21 cellular contexts compared by ENCODE assay signal in the genomic region with DNA sequence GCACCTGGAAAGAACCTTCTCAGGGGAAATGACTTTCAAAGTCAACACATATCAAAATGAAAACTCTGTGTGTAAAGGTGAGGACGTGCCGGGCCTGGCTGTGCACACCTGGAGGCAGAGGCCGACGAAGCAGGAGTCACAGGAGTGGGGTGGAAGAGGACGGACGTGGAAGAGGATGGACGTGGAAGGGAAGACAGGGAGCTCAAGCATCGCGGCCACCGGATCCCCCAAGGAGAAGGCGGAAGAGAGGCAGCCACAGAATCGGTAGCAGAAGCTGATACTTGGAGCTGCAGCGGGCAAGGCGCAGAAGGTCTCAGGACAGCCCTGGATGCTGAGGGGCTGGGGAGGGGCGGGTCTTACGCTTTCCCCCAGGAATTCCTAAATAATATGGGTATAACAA.
DNase-seq lines count a peak whose midpoint lies in the region; ATAC-seq and TF ChIP-seq lines count a peak whose summit lies in the region.
"Had no signal": no experiment of that assay in that cellular context is flagged by ENCODE, and none has a peak within 500 bp of the region (broad histone marks: within the 10 kb centered on the region; RNA-seq: fewer than 3 reads in every experiment).

No MANE protein-coding gene starts in this region.

- 77 to 87% (median 79%) methylated on average over 16 of the region's 16 CpGs for WGBS in adrenal gland, 4 donors
- WGBS in testis, 2 donors = 88 to 92% methylated on average over 16 of the region's 16 CpGs

- H3K9me3 Mint-ChIP-seq in activated CD8-positive, alpha-beta memory T cell treated with anti-CD3 and anti-CD28 coated beads, Interleukin-2, amount 10 ng/mL, durations not matched to agents 7 days and 5 days (ENCODE audit: low read depth) = no peaks in the 10 kb centered on the region
- H3K9me3 Mint-ChIP-seq in mesothelial cell of epicardium = no peaks in the 10 kb centered on the region
- no peaks in the 10 kb centered on the region for H3K9me3 Mint-ChIP-seq in activated T-helper 2 cell treated with anti-CD3 and anti-CD28 coated beads, Interferon-gamma antibody, Interleukin-2, Interleukin-4, amounts not matched to agents 10 μg/mL and 5 μg/mL and 100 μg/mL, durations not matched to agents 14 hours and 24 hours and 36 hours
- H3K9me3 Mint-ChIP-seq: activated CD4-positive, alpha-beta memory T cell treated with anti-CD3 and anti-CD28 coated beads, Interleukin-2, amount 10 ng/mL, durations not matched to agents 7 days and 5 days; activated naive CD8-positive, alpha-beta T cell treated with anti-CD3 and anti-CD28 coated beads, Interleukin-2, amount 50 U/mL, for 24 hours; activated T-helper 1 cell treated with anti-CD3 and anti-CD28 coated beads, Interleukin-12 subunit alpha, Interleukin-12 subunit beta, Interleukin-2, Interleukin-4 antibody, amounts not matched to agents 30 ng/mL and 10 ng/mL and 1 ng/mL, durations not matched to agents 14 hours and 24 hours and 36 hours; dendritic cell treated with granulocyte-macrophage colony-stimulating factor and Interleukin-4, amounts not matched to agents 40 ng/mL and 50 ng/mL, for 4 days; T-helper 1 cell treated with Interleukin-12 subunit alpha and Interleukin-12 subunit beta and Interleukin-4 antibody, amounts not matched to agents 30 μg/mL and 1 μg/mL, for 36 hours; WTC11 had no signal

- H3K36me3 ChIP-seq in adrenal gland (replicated peaks in 1 of 2) (no peaks in the 10 kb centered on the region), testis (ENCODE audit: low read depth, missing control alignments) (no peaks in the 10 kb centered on the region)
- H3K36me3 ChIP-seq: brain microvascular endothelial cell, neutrophil, thoracic aorta had no signal

- H3K4me3 ChIP-seq in adrenal gland (no peak overlapping the region), testis (no peak overlapping the region)
- H3K4me3 ChIP-seq: thoracic aorta had no signal

- no peak overlapping the region for H3K27ac Mint-ChIP-seq in activated CD8-positive, alpha-beta memory T cell treated with anti-CD3 and anti-CD28 coated beads, Interleukin-2, amount 10 ng/mL, durations not matched to agents 7 days and 5 days
- no peak overlapping the region for H3K27ac Mint-ChIP-seq in mesothelial cell of epicardium
- H3K27ac Mint-ChIP-seq in activated T-helper 2 cell treated with anti-CD3 and anti-CD28 coated beads, Interferon-gamma antibody, Interleukin-2, Interleukin-4, amounts not matched to agents 10 μg/mL and 5 μg/mL and 100 μg/mL, durations not matched to agents 14 hours and 24 hours and 36 hours = no peak overlapping the region
- H3K27ac Mint-ChIP-seq: activated CD4-positive, alpha-beta memory T cell treated with anti-CD3 and anti-CD28 coated beads, Interleukin-2, amount 10 ng/mL, durations not matched to agents 7 days and 5 days; activated naive CD8-positive, alpha-beta T cell treated with anti-CD3 and anti-CD28 coated beads, Interleukin-2, amount 50 U/mL, for 24 hours; activated T-helper 1 cell treated with anti-CD3 and anti-CD28 coated beads, Interleukin-12 subunit alpha, Interleukin-12 subunit beta, Interleukin-2, Interleukin-4 antibody, amounts not matched to agents 30 ng/mL and 10 ng/mL and 1 ng/mL, durations not matched to agents 14 hours and 24 hours and 36 hours; dendritic cell treated with granulocyte-macrophage colony-stimulating factor and Interleukin-4, amounts not matched to agents 40 ng/mL and 50 ng/mL, for 4 days; T-helper 1 cell treated with Interleukin-12 subunit alpha and Interleukin-12 subunit beta and Interleukin-4 antibody, amounts not matched to agents 30 μg/mL and 1 μg/mL, for 36 hours; WTC11 had no signal

- intact Hi-C loops in adrenal gland (cut with DNase I) = no loop called here
- intact Hi-C loops in testis (cut with DNase I; ENCODE audit: low total_unique reads) = no loop called here
- intact Hi-C loops in activated T-helper 2 cell treated with anti-CD3 and anti-CD28 coated beads, Interferon-gamma antibody, Interleukin-2, Interleukin-4, amounts not matched to agents 10 μg/mL and 5 μg/mL and 100 μg/mL, durations not matched to agents 14 hours and 24 hours and 36 hours (cut with micrococcal nuclease) = no loop called here

- CTCF ChIA-PET in activated CD8-positive, alpha-beta memory T cell treated with anti-CD3 and anti-CD28 coated beads, Interleukin-2, amount 10 ng/mL, durations not matched to agents 7 days and 5 days (lab: Charles Lee) = no interaction called here

- TF ChIP-seq POLR2A in adrenal gland (IDR thresholded peaks at IDR 0.05) = no peak
- no peak for TF ChIP-seq POLR2A in testis (IDR thresholded peaks at IDR 0.05)

- H3K27me3 ChIP-seq in adrenal gland (peaks cover 20% of the 10 kb centered on the region), testis (no peaks in the 10 kb centered on the region)
- H3K27me3 ChIP-seq: brain microvascular endothelial cell had no signal

- no peak overlapping the region for H3K4me3 Mint-ChIP-seq in activated CD8-positive, alpha-beta memory T cell treated with anti-CD3 and anti-CD28 coated beads, Interleukin-2, amount 10 ng/mL, durations not matched to agents 7 days and 5 days
- no peak overlapping the region for H3K4me3 Mint-ChIP-seq in mesothelial cell of epicardium
- H3K4me3 Mint-ChIP-seq in activated T-helper 2 cell treated with anti-CD3 and anti-CD28 coated beads, Interferon-gamma antibody, Interleukin-2, Interleukin-4, amounts not matched to agents 10 μg/mL and 5 μg/mL and 100 μg/mL, durations not matched to agents 14 hours and 24 hours and 36 hours (ENCODE audit: low read depth) = no peak overlapping the region
- H3K4me3 Mint-ChIP-seq: activated CD4-positive, alpha-beta memory T cell treated with anti-CD3 and anti-CD28 coated beads, Interleukin-2, amount 10 ng/mL, durations not matched to agents 7 days and 5 days; activated naive CD8-positive, alpha-beta T cell treated with anti-CD3 and anti-CD28 coated beads, Interleukin-2, amount 50 U/mL, for 24 hours; activated T-helper 1 cell treated with anti-CD3 and anti-CD28 coated beads, Interleukin-12 subunit alpha, Interleukin-12 subunit beta, Interleukin-2, Interleukin-4 antibody, amounts not matched to agents 30 ng/mL and 10 ng/mL and 1 ng/mL, durations not matched to agents 14 hours and 24 hours and 36 hours; dendritic cell treated with granulocyte-macrophage colony-stimulating factor and Interleukin-4, amounts not matched to agents 40 ng/mL and 50 ng/mL, for 4 days; T-helper 1 cell treated with Interleukin-12 subunit alpha and Interleukin-12 subunit beta and Interleukin-4 antibody, amounts not matched to agents 30 μg/mL and 1 μg/mL, for 36 hours; WTC11 had no signal

- no peaks in the 10 kb centered on the region for H3K4me1 Mint-ChIP-seq in activated CD8-positive, alpha-beta memory T cell treated with anti-CD3 and anti-CD28 coated beads, Interleukin-2, amount 10 ng/mL, durations not matched to agents 7 days and 5 days
- H3K4me1 Mint-ChIP-seq in mesothelial cell of epicardium = peaks cover 3% of the 10 kb centered on the region
- H3K4me1 Mint-ChIP-seq in activated T-helper 2 cell treated with anti-CD3 and anti-CD28 coated beads, Interferon-gamma antibody, Interleukin-2, Interleukin-4, amounts not matched to agents 10 μg/mL and 5 μg/mL and 100 μg/mL, durations not matched to agents 14 hours and 24 hours and 36 hours (ENCODE audit: low read depth) = no peaks in the 10 kb centered on the region
- H3K4me1 Mint-ChIP-seq: activated CD4-positive, alpha-beta memory T cell treated with anti-CD3 and anti-CD28 coated beads, Interleukin-2, amount 10 ng/mL, durations not matched to agents 7 days and 5 days; activated naive CD8-positive, alpha-beta T cell treated with anti-CD3 and anti-CD28 coated beads, Interleukin-2, amount 50 U/mL, for 24 hours; WTC11 had no signal

- ATAC-seq in activated CD8-positive, alpha-beta memory T cell treated with anti-CD3 and anti-CD28 coated beads, Interleukin-2, amount 10 ng/mL, durations not matched to agents 7 days and 5 days = no peak
- no peak for ATAC-seq in HG02885 (IDR thresholded peaks at IDR 0.05; ENCODE audit: poor library complexity, unreplicated experiment)
- ATAC-seq: activated naive CD8-positive, alpha-beta T cell treated with anti-CD3 and anti-CD28 coated beads, Interleukin-2, amount 50 U/mL, for 24 hours; WTC11 had no signal

- no peaks in the 10 kb centered on the region for H3K36me3 Mint-ChIP-seq in activated CD8-positive, alpha-beta memory T cell treated with anti-CD3 and anti-CD28 coated beads, Interleukin-2, amount 10 ng/mL, durations not matched to agents 7 days and 5 days
- H3K36me3 Mint-ChIP-seq in mesothelial cell of epicardium = no peaks in the 10 kb centered on the region
- H3K36me3 Mint-ChIP-seq in activated T-helper 2 cell treated with anti-CD3 and anti-CD28 coated beads, Interferon-gamma antibody, Interleukin-2, Interleukin-4, amounts not matched to agents 10 μg/mL and 5 μg/mL and 100 μg/mL, durations not matched to agents 14 hours and 24 hours and 36 hours (ENCODE audit: low read depth) = no peaks in the 10 kb centered on the region
- H3K36me3 Mint-ChIP-seq: WTC11 had no signal

- TF ChIP-seq CTCF in adrenal gland (IDR thresholded peaks at IDR 0.05) (no peak), mesothelial cell of epicardium (IDR thresholded peaks at IDR 0.05; ENCODE audit: unreplicated experiment) (no peak), testis (IDR thresholded peaks at IDR 0.05) (no peak)

- no peaks in the 10 kb centered on the region for H3K9me3 ChIP-seq in adrenal gland (replicated peaks in 1 of 3)
- no peaks in the 10 kb centered on the region for H3K9me3 ChIP-seq in testis
- H3K9me3 ChIP-seq: neutrophil, thoracic aorta had no signal

- H3K4me1 ChIP-seq in adrenal gland (replicated peaks in 1 of 2) (no peaks in the 10 kb centered on the region), testis (no peaks in the 10 kb centered on the region)

- peak; percentile 31 for DNase-seq in activated CD8-positive, alpha-beta memory T cell treated with anti-CD3 and anti-CD28 coated beads, Interleukin-2, amount 10 ng/mL, durations not matched to agents 7 days and 5 days
- no peak for DNase-seq in activated CD8-positive, alpha-beta memory T cell treated with anti-CD3 and anti-CD28 coated beads, Interleukin-2, amount 50 U/mL, for 48 hours
- peak in 4 of 7 donors; percentile 1 to 25 (median 6) for DNase-seq in adrenal gland
- DNase-seq in mesothelial cell of epicardium (ENCODE audit: low spot score in 2 of 2, unreplicated experiment in 2 of 2) = peak; percentile 6 to 34
- DNase-seq in testis = peak; percentile 11
- DNase-seq in activated T-helper 2 cell treated with anti-CD3 and anti-CD28 coated beads, Interferon-gamma antibody, Interleukin-2, Interleukin-4, amounts not matched to agents 10 μg/mL and 5 μg/mL and 100 μg/mL, durations not matched to agents 14 hours and 24 hours and 36 hours (ENCODE audit: low spot score) = no peak
- DNase-seq in NCI-H1694 treated with DMSO at 0.1 percent for 48 hours (lab: John Stamatoyannopoulos, UW) = no peak
- DNase-seq: activated CD4-positive, alpha-beta memory T cell treated with anti-CD3 and anti-CD28 coated beads, Interleukin-2, amount 10 ng/mL, durations not matched to agents 7 days and 5 days; activated naive CD8-positive, alpha-beta T cell treated with anti-CD3 and anti-CD28 coated beads, Interleukin-2, amount 50 U/mL, for 24 hours; AML-193; brain microvascular endothelial cell; NCI-H1048; NCI-H2029 had no signal

- peaks cover 18% of the 10 kb centered on the region for H3K27me3 Mint-ChIP-seq in activated CD8-positive, alpha-beta memory T cell treated with anti-CD3 and anti-CD28 coated beads, Interleukin-2, amount 10 ng/mL, durations not matched to agents 7 days and 5 days
- H3K27me3 Mint-ChIP-seq in mesothelial cell of epicardium (ENCODE audit: low read depth) = peaks cover 69% of the 10 kb centered on the region
- H3K27me3 Mint-ChIP-seq in activated T-helper 2 cell treated with anti-CD3 and anti-CD28 coated beads, Interferon-gamma antibody, Interleukin-2, Interleukin-4, amounts not matched to agents 10 μg/mL and 5 μg/mL and 100 μg/mL, durations not matched to agents 14 hours and 24 hours and 36 hours (ENCODE audit: low read depth) = peaks cover 11% of the 10 kb centered on the region

- H3K27ac ChIP-seq in adrenal gland (no peak overlapping the region), testis (no peak overlapping the region)
- H3K27ac ChIP-seq: 22Rv1, brain microvascular endothelial cell, neutrophil, thoracic aorta had no signal

Comparison
In these comparisons a context has a peak if more than half of its experiments do, and no peak if none do; other contexts are left out.
1. DNase-seq: peak in activated CD8-positive, alpha-beta memory T cell treated with anti-CD3 and anti-CD28 coated beads, Interleukin-2, amount 10 ng/mL, durations not matched to agents 7 days and 5 days (single experiment), adrenal gland (4 of 7), mesothelial cell of epicardium (2 of 2) and testis (single experiment); none in activated CD8-positive, alpha-beta memory T cell treated with anti-CD3 and anti-CD28 coated beads, Interleukin-2, amount 50 U/mL, for 48 hours (single experiment), activated T-helper 2 cell treated with anti-CD3 and anti-CD28 coated beads, Interferon-gamma antibody, Interleukin-2, Interleukin-4, amounts not matched to agents 10 μg/mL and 5 μg/mL and 100 μg/mL, durations not matched to agents 14 hours and 24 hours and 36 hours (single experiment) and NCI-H1694 treated with DMSO at 0.1 percent for 48 hours (single experiment).